In genomic region chr6:16381968-16382367, GRCh38 we compare ENCODE assay signal across 5 cellular contexts.
DNase-seq lines count a peak whose midpoint lies in the region; ATAC-seq, FAIRE-seq and TF ChIP-seq lines count a peak whose summit lies in the region.
"Not testable (repeated sequence)": the region's sequence is repeated elsewhere in the genome, so short reads cannot be mapped to it uniquely, and the experiment has no call there.

No MANE protein-coding gene starts in this region.

- H3K4me2 ChIP-seq in HepG2 (ENCODE audit: low read depth, low read length); neural cell (ENCODE audit: low read length): not testable (repeated sequence)

- POLR2A ChIA-PET in HEK293 (lab: Yijun Ruan, JAX); HepG2 (lab: Yijun Ruan, JAX): not testable (repeated sequence)

- H3K4me3 Mint-ChIP-seq in CD4-positive, CD25-positive, alpha-beta regulatory T cell; effector memory CD8-positive, alpha-beta T cell: not testable (repeated sequence)

- peaks cover 17% of the 10 kb centered on the region for H3K36me3 ChIP-seq in CD4-positive, CD25-positive, alpha-beta regulatory T cell (ENCODE audit: control insufficient read depth, insufficient read depth, low read length)
- not testable (repeated sequence) for H3K36me3 ChIP-seq in HEK293 (ENCODE audit: control insufficient read depth in 2 of 2, insufficient read depth in 1 of 2, low read length in 2 of 2); HepG2 (replicated peaks in 1 of 2; ENCODE audit: control insufficient read depth in 1 of 2, insufficient read depth in 2 of 2, low read length in 2 of 2); neural cell (ENCODE audit: insufficient read depth, low read length)

- not testable (repeated sequence) for H3K27ac ChIP-seq in CD4-positive, CD25-positive, alpha-beta regulatory T cell (ENCODE audit: insufficient read depth, low read length, poor library complexity, severe bottlenecking); HEK293 (ENCODE audit: extremely low read depth, low read depth, low read length); HepG2 (ENCODE audit: extremely low read length, insufficient read depth, low read length)
- peak overlapping the region; percentile 96 for H3K27ac ChIP-seq in neural cell (ENCODE audit: low read length)

- not testable (repeated sequence) for H4K20me1 ChIP-seq in HepG2 (ENCODE audit: insufficient read depth, low read length); neural cell (ENCODE audit: insufficient read depth)

- not testable (repeated sequence) for H3F3A ChIP-seq in neural cell (ENCODE audit: insufficient read depth, low read length, poor library complexity, severe bottlenecking)

- not testable (repeated sequence) for H3K27me3 ChIP-seq in CD4-positive, CD25-positive, alpha-beta regulatory T cell (ENCODE audit: control insufficient read depth, insufficient read depth, low read length); HepG2 (ENCODE audit: control insufficient read depth in 1 of 2, insufficient read depth in 2 of 2, low read length in 2 of 2); neural cell (ENCODE audit: insufficient read depth, low read depth, low read length)

- H3K36me3 Mint-ChIP-seq in CD4-positive, CD25-positive, alpha-beta regulatory T cell: peaks cover 26% of the 10 kb centered on the region
- peaks cover 14% of the 10 kb centered on the region for H3K36me3 Mint-ChIP-seq in effector memory CD8-positive, alpha-beta T cell (ENCODE audit: insufficient read depth)

- not testable (repeated sequence) for H3K9me2 ChIP-seq in neural cell (ENCODE audit: insufficient read depth, low read length)

- TF ChIP-seq RAD21 in HepG2 (CRISPR knock-in tag; IDR thresholded peaks at IDR 0.05); neural cell (conservative IDR thresholded peaks at IDR 0.05): not testable (repeated sequence)

- not testable (repeated sequence) for TF ChIP-seq POLR2A in HepG2 (IDR thresholded peaks at IDR 0.05; ENCODE audit: insufficient read depth in 1 of 2, low read depth in 2 of 2, low read length in 2 of 2)

- intact Hi-C loops in HepG2 (cut with micrococcal nuclease; ENCODE audit: unreplicated experiment): not testable (repeated sequence)

- CTCF ChIA-PET in HEK293 (lab: Yijun Ruan, JAX): interaction anchor here (0.6 kb wide), 1 partner anchor 621 kb away, joined by 4 read pairs; no protein-coding TSS in a partner anchor
- CTCF ChIA-PET in HepG2 (lab: Yijun Ruan, JAX; ENCODE audit: low intra/inter-chr PET ratio, low total read pairs): not testable (repeated sequence)

- H3K9ac ChIP-seq in HepG2 (ENCODE audit: insufficient read depth, low read depth, low read length): not testable (repeated sequence)
- H3K9ac ChIP-seq in neural cell (ENCODE audit: low read length): peak overlapping the region; percentile 58

- H2AFZ ChIP-seq in HepG2 (ENCODE audit: low read length); neural cell (ENCODE audit: low read depth, low read length): not testable (repeated sequence)

- not testable (repeated sequence) for TF ChIP-seq EP300 in HepG2 (IDR thresholded peaks at IDR 0.05; ENCODE audit: low read depth in 2 of 2, low read length in 2 of 2); HepG2 (CRISPR knock-in tag; IDR thresholded peaks at IDR 0.05; ENCODE audit: borderline replicate concordance); neural cell (conservative IDR thresholded peaks at IDR 0.05; ENCODE audit: poor library complexity, severe bottlenecking)

- not testable (repeated sequence) for H3K9me3 ChIP-seq in CD4-positive, CD25-positive, alpha-beta regulatory T cell (ENCODE audit: control insufficient read depth in 2 of 2, low read length in 2 of 2); HEK293 (ENCODE audit: control insufficient read depth, insufficient read depth, low read depth, low read length); HepG2 (ENCODE audit: low read length); neural cell (ENCODE audit: low read length)

- in situ Hi-C loops in HepG2 (cut with HindIII; ENCODE audit: extremely low pct_ligation_motif_present, low pct_unique_long_range_greater_than_20kb): not testable (repeated sequence)

- H3K4me3 ChIP-seq in CD4-positive, CD25-positive, alpha-beta regulatory T cell (ENCODE audit: low read depth, low read length); HEK293 (ENCODE audit: low read depth, low read length); HepG2 (replicated peaks in 1 of 3; ENCODE audit: insufficient read depth in 1 of 3, low read depth in 2 of 3, low read length in 3 of 3); neural cell (ENCODE audit: low read length): not testable (repeated sequence)

- H3K4me1 Mint-ChIP-seq in CD4-positive, CD25-positive, alpha-beta regulatory T cell: peaks cover 0 to 40% (median 8%) of the 10 kb centered on the region in 4 donors
- peaks cover 17 to 20% of the 10 kb centered on the region in 2 donors for H3K4me1 Mint-ChIP-seq in effector memory CD8-positive, alpha-beta T cell (ENCODE audit: low read depth in 2 of 2)

- H3K4me1 ChIP-seq in CD4-positive, CD25-positive, alpha-beta regulatory T cell (ENCODE audit: control insufficient read depth, insufficient read depth, low read length, poor library complexity, severe bottlenecking); HEK293 (ENCODE audit: control insufficient read depth, insufficient read depth, low read length); HepG2 (ENCODE audit: insufficient read depth, low read length): not testable (repeated sequence)

- 96% methylated on average over 3 of the region's 3 CpGs for WGBS in HepG2 (ENCODE audit: low lambda C conversion rate)

- FAIRE-seq in HepG2 (lab: Jason Lieb, UNC): not testable (repeated sequence)

- H3K27ac Mint-ChIP-seq in CD4-positive, CD25-positive, alpha-beta regulatory T cell: peak overlapping the region in 2 of 3 donors; percentile 59 to 74
- H3K27ac Mint-ChIP-seq in effector memory CD8-positive, alpha-beta T cell: peak overlapping the region; percentile 67 to 80

- DNase-seq in CD4-positive, CD25-positive, alpha-beta regulatory T cell; effector memory CD8-positive, alpha-beta T cell; HepG2 (ENCODE audit: low spot score): not testable (repeated sequence)

- BruUV-seq in HepG2 (replicated peaks; lab: Mats Ljungman, UMichigan): not testable (repeated sequence)

- H3K27me3 Mint-ChIP-seq in CD4-positive, CD25-positive, alpha-beta regulatory T cell; effector memory CD8-positive, alpha-beta T cell: not testable (repeated sequence)

- H3K79me2 ChIP-seq in HepG2 (ENCODE audit: insufficient read depth, low read length); neural cell (replicated peaks; ENCODE audit: insufficient read depth, low read length): not testable (repeated sequence)

- ATAC-seq in CD4-positive, CD25-positive, alpha-beta regulatory T cell (ENCODE audit: low read depth in 2 of 2); effector memory CD8-positive, alpha-beta T cell (replicated peaks); HepG2: not testable (repeated sequence)

- H3K9me3 Mint-ChIP-seq in CD4-positive, CD25-positive, alpha-beta regulatory T cell; effector memory CD8-positive, alpha-beta T cell: not testable (repeated sequence)

- TF ChIP-seq CTCF in HEK293 (tag by site-specific recombination; IDR thresholded peaks at IDR 0.05); HepG2 (CRISPR knock-in tag; IDR thresholded peaks at IDR 0.05); neural cell (IDR thresholded peaks at IDR 0.05; ENCODE audit: poor library complexity, severe bottlenecking): not testable (repeated sequence)

TF ChIP-seq in HepG2, 621 proteins besides CTCF, POLR2A, EP300 and RAD21:
- peak; percentile 53 for TF ChIP-seq ZNF121 (CRISPR knock-in tag; IDR thresholded peaks at IDR 0.05)
